Comparison of ENCODE assay signal across 1 cellular context in genomic region chr1:168513656-168514404, GRCh38.
TF ChIP-seq lines count a peak whose summit lies in the region.

No MANE protein-coding gene starts in this region.

TF ChIP-seq in K562, 482 proteins besides CTCF, POLR2A, EP300 and RAD21:
- TF ChIP-seq ARNT (IDR thresholded peaks at IDR 0.05) (no peak), MAFF (IDR thresholded peaks at IDR 0.05; ENCODE audit: low read length) (peak; percentile 32; the same call in 1 of the 2 replicates), MAFG (tag; conservative IDR thresholded peaks at IDR 0.05) (peak; percentile 86), NFE2 (IDR thresholded peaks at IDR 0.05; ENCODE audit: low read depth) (peak; percentile 44; the same call in 1 of the 2 replicates), U2AF2 (optimal IDR thresholded peaks at IDR 0.05; ENCODE audit: low read depth, low read length) (no peak), ZNF134 (CRISPR knock-in tag; conservative IDR thresholded peaks at IDR 0.05) (no peak), ZNF830 (CRISPR knock-in tag; IDR thresholded peaks at IDR 0.05) (no peak), HOXB6 (CRISPR knock-in tag; IDR thresholded peaks at IDR 0.05; ENCODE audit: borderline replicate concordance) (no peak), RB1 (IDR thresholded peaks at IDR 0.05; ENCODE audit: low read depth) (no peak), FOSL1 (tag; conservative IDR thresholded peaks at IDR 0.05) (peak; percentile 33; the same call in 1 of the 2 replicates), NFE2L1 (tag; IDR thresholded peaks at IDR 0.05; ENCODE audit: borderline replicate concordance, low read depth) (peak; percentile 50; the same call in 1 of the 2 replicates), ZNF347 (CRISPR knock-in tag; IDR thresholded peaks at IDR 0.05; ENCODE audit: low read depth) (no peak), TGIF2 (CRISPR knock-in tag; IDR thresholded peaks at IDR 0.05) (no peak), C11orf30 (IDR thresholded peaks at IDR 0.05; ENCODE audit: low read depth) (peak; percentile 62; the same call in 1 of the 2 replicates), JUND (IDR thresholded peaks at IDR 0.05; ENCODE audit: borderline replicate concordance, low read depth, low read length) (no peak), JUND (tag; IDR thresholded peaks at IDR 0.05; ENCODE audit: borderline replicate concordance, low read depth, low read length) (peak; percentile 76; the same call in 1 of the 3 replicates), ZNF184 (CRISPR knock-in tag; IDR thresholded peaks at IDR 0.05) (no peak), ZNF316 (IDR thresholded peaks at IDR 0.05) (peak; percentile 46; the same call in 1 of the 2 replicates), BACH1 (tag; IDR thresholded peaks at IDR 0.05) (peak; percentile 43; the same call in 1 of the 2 replicates)
- TF ChIP-seq, protein P1, sequence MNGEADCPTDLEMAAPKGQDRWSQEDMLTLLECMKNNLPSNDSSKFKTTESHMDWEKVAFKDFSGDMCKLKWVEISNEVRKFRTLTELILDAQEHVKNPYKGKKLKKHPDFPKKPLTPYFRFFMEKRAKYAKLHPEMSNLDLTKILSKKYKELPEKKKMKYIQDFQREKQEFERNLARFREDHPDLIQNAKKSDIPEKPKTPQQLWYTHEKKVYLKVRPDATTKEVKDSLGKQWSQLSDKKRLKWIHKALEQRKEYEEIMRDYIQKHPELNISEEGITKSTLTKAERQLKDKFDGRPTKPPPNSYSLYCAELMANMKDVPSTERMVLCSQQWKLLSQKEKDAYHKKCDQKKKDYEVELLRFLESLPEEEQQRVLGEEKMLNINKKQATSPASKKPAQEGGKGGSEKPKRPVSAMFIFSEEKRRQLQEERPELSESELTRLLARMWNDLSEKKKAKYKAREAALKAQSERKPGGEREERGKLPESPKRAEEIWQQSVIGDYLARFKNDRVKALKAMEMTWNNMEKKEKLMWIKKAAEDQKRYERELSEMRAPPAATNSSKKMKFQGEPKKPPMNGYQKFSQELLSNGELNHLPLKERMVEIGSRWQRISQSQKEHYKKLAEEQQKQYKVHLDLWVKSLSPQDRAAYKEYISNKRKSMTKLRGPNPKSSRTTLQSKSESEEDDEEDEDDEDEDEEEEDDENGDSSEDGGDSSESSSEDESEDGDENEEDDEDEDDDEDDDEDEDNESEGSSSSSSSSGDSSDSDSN (IDR thresholded peaks at IDR 0.05; ENCODE audit: borderline replicate concordance in 1 of 2, low read depth in 2 of 2, low read length in 2 of 2), result no peak
- TF ChIP-seq, protein P2, sequence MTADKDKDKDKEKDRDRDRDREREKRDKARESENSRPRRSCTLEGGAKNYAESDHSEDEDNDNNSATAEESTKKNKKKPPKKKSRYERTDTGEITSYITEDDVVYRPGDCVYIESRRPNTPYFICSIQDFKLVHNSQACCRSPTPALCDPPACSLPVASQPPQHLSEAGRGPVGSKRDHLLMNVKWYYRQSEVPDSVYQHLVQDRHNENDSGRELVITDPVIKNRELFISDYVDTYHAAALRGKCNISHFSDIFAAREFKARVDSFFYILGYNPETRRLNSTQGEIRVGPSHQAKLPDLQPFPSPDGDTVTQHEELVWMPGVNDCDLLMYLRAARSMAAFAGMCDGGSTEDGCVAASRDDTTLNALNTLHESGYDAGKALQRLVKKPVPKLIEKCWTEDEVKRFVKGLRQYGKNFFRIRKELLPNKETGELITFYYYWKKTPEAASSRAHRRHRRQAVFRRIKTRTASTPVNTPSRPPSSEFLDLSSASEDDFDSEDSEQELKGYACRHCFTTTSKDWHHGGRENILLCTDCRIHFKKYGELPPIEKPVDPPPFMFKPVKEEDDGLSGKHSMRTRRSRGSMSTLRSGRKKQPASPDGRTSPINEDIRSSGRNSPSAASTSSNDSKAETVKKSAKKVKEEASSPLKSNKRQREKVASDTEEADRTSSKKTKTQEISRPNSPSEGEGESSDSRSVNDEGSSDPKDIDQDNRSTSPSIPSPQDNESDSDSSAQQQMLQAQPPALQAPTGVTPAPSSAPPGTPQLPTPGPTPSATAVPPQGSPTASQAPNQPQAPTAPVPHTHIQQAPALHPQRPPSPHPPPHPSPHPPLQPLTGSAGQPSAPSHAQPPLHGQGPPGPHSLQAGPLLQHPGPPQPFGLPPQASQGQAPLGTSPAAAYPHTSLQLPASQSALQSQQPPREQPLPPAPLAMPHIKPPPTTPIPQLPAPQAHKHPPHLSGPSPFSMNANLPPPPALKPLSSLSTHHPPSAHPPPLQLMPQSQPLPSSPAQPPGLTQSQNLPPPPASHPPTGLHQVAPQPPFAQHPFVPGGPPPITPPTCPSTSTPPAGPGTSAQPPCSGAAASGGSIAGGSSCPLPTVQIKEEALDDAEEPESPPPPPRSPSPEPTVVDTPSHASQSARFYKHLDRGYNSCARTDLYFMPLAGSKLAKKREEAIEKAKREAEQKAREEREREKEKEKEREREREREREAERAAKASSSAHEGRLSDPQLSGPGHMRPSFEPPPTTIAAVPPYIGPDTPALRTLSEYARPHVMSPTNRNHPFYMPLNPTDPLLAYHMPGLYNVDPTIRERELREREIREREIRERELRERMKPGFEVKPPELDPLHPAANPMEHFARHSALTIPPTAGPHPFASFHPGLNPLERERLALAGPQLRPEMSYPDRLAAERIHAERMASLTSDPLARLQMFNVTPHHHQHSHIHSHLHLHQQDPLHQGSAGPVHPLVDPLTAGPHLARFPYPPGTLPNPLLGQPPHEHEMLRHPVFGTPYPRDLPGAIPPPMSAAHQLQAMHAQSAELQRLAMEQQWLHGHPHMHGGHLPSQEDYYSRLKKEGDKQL (CRISPR knock-in tag; IDR thresholded peaks at IDR 0.05; ENCODE audit: borderline replicate concordance), result no peak
- TF ChIP-seq, protein P3, sequence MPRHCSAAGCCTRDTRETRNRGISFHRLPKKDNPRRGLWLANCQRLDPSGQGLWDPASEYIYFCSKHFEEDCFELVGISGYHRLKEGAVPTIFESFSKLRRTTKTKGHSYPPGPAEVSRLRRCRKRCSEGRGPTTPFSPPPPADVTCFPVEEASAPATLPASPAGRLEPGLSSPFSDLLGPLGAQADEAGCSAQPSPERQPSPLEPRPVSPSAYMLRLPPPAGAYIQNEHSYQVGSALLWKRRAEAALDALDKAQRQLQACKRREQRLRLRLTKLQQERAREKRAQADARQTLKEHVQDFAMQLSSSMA (CRISPR knock-in tag; IDR thresholded peaks at IDR 0.05), result no peak
- TF ChIP-seq, protein P4, sequence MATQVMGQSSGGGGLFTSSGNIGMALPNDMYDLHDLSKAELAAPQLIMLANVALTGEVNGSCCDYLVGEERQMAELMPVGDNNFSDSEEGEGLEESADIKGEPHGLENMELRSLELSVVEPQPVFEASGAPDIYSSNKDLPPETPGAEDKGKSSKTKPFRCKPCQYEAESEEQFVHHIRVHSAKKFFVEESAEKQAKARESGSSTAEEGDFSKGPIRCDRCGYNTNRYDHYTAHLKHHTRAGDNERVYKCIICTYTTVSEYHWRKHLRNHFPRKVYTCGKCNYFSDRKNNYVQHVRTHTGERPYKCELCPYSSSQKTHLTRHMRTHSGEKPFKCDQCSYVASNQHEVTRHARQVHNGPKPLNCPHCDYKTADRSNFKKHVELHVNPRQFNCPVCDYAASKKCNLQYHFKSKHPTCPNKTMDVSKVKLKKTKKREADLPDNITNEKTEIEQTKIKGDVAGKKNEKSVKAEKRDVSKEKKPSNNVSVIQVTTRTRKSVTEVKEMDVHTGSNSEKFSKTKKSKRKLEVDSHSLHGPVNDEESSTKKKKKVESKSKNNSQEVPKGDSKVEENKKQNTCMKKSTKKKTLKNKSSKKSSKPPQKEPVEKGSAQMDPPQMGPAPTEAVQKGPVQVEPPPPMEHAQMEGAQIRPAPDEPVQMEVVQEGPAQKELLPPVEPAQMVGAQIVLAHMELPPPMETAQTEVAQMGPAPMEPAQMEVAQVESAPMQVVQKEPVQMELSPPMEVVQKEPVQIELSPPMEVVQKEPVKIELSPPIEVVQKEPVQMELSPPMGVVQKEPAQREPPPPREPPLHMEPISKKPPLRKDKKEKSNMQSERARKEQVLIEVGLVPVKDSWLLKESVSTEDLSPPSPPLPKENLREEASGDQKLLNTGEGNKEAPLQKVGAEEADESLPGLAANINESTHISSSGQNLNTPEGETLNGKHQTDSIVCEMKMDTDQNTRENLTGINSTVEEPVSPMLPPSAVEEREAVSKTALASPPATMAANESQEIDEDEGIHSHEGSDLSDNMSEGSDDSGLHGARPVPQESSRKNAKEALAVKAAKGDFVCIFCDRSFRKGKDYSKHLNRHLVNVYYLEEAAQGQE (CRISPR knock-in tag; IDR thresholded peaks at IDR 0.05; ENCODE audit: low read depth), result no peak
TF ChIP-seq in K562: peak in this region for 9.
